29 cellular contexts compared by ENCODE assay signal in the genomic region with DNA sequence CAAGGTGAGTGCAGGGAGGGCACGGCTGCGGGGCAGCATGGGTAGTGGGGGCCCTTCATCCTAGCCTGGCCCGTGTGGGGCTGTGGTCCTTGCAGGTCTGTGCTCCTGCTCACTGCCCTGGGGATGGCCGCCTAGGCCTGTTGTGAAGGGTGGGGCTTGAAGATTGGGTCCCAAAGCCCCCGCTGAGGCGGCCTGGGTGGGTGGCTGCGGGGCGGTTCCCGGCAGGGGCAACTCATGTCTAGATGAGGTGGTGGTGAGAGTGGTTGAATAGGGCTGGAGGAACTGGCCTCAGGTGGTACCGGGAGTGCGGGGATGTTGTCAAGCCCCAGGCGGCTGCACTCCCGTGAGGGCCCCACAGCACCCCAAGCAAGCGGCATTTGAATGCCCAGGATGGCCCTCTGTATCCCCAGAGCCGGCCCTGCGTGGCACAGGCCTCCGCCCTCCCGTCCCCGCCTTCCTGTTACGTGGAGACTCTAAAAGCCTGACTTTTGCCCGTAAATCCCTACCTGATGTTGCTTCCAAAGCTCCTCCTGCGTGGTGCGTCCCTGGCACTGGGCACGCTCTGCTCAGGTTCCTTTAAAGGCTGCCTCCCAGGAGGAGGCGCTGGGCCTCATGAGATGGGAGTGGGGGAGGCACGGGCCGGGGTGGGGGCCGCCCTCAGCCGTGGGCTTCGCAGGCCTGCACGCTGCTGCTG. TPM values are rescaled to one million over a fixed set of nuclear protein-coding genes. Genes with fewer than 3 reads are reported as not detected.
"Had no signal": no experiment of that assay in that cellular context is flagged by ENCODE, and none has a peak within 500 bp of the region (broad histone marks: within the 10 kb centered on the region; RNA-seq: fewer than 3 reads in every experiment).

No MANE protein-coding gene starts in this region.

- H3K4me3 ChIP-seq: coronary artery, left ventricle myocardium inferior, ovary, stomach, thoracic aorta had no signal

- H3K4me3 Mint-ChIP-seq: endodermal cell; immature natural killer cell; naive thymus-derived CD4-positive, alpha-beta T cell; neural crest cell; type B pancreatic cell had no signal

- H3K4me1 ChIP-seq: left ventricle myocardium inferior had no signal

- H3K27ac Mint-ChIP-seq: endodermal cell; immature natural killer cell; naive thymus-derived CD4-positive, alpha-beta T cell; type B pancreatic cell had no signal

- H3K9me3 Mint-ChIP-seq: endodermal cell; immature natural killer cell; naive thymus-derived CD4-positive, alpha-beta T cell; neural crest cell; type B pancreatic cell had no signal

- FAIRE-seq: endothelial cell of umbilical vein, keratinocyte, small intestine, urothelium cell line had no signal

- DNase-seq: central memory CD4-positive, alpha-beta T cell; effector CD4-positive, alpha-beta T cell; endodermal cell; foreskin melanocyte; immature natural killer cell; left cardiac atrium; left ventricle myocardium inferior; mesendoderm; naive thymus-derived CD4-positive, alpha-beta T cell; nucleus accumbens; small intestine; stimulated activated CD4-positive, alpha-beta T cell treated with anti-CD3 and anti-CD28 coated beads, Interleukin-12 subunit alpha, Interleukin-12 subunit beta, amount 100 ng/mL, for 4 hours; stimulated activated CD4-positive, alpha-beta T cell treated with anti-CD3 and anti-CD28 coated beads, Interleukin-2, amount 100 ng/mL, for 48 hours; stomach; substantia nigra had no signal

- H3K27me3 Mint-ChIP-seq: naive thymus-derived CD4-positive, alpha-beta T cell; type B pancreatic cell had no signal

- H3K4me1 Mint-ChIP-seq: endodermal cell, immature natural killer cell, neural crest cell had no signal

- H3K36me3 ChIP-seq: ovary had no signal

- ATAC-seq: left cardiac atrium; naive thymus-derived CD4-positive, alpha-beta T cell had no signal

- H3K27ac ChIP-seq: coronary artery, left ventricle myocardium inferior, ovary, stomach, thoracic aorta had no signal

- H3K27me3 ChIP-seq: ovary, stomach had no signal

- H3K9me3 ChIP-seq: left ventricle myocardium inferior, ovary, stomach, thoracic aorta had no signal

RNA-seq across cellular contexts. Expression of gene TMPRSS9, which starts 16.6 kb away (rescaled TPM):
- total RNA-seq: dermis microvascular lymphatic vessel endothelial cell; endothelial cell of umbilical vein; glomerular endothelial cell; left cardiac atrium; left ventricle myocardium inferior; naive thymus-derived CD4-positive, alpha-beta T cell; posterior vena cava had no signal
- polyA plus RNA-seq: endothelial cell of umbilical vein; immature natural killer cell; keratinocyte; naive thymus-derived CD4-positive, alpha-beta T cell; right cardiac atrium; stomach had no signal

RNA-seq across cellular contexts. Expression of gene LINGO3, which starts 35.5 kb away (rescaled TPM):
- total RNA-seq: chondrocyte, dermis microvascular lymphatic vessel endothelial cell, endothelial cell of umbilical vein, glomerular endothelial cell, left cardiac atrium, left ventricle myocardium inferior, lung microvascular endothelial cell, neural crest cell, ovary, right cardiac atrium, stomach had no signal
- polyA plus RNA-seq: endothelial cell of umbilical vein, keratinocyte, ovary, right cardiac atrium, stomach had no signal
